8 cellular contexts compared by ENCODE assay signal in the genomic region with DNA sequence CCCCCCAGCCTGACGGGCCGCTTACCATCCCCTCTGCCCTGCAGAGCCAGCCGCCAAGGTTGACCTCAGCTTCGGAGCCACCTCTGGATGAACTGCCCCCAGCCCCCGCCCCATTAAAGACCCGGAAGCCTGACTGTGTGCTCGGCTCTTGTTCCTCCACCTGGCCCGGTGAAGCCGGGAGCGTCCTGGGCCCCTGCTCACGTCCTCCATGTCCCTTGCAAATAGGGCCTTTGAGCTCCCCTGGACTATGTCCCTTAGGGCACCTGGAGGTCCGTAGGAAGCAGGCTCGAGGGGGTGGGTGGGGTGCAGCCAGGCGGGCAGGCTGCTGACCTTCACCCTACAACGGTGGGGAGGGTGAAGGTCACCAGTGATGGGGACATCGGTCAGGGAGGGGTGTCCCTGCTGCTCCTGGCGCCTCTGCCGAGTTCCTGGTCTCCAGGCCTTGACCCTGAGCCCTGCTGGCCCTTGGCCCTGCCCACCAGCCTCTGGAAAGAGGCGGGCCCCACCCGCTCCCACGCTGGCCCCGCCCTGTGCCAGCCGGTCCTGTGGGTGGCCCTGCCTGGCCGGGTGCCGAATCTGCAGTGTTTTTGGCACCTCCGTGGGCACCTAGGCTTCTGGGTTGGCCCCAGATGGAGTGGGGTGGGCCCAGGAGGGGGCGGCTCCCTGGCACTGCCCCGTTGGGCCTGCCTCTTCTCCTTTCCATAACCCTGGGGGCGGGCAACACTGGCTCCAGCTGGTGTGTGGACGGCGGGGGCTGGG. TPM values are rescaled to one million over a fixed set of nuclear protein-coding genes. Genes with fewer than 3 reads are reported as not detected.
A peak's percentile ranks its signal among the peaks of the same experiment; 100 is the strongest.
DNase-seq lines count a peak whose midpoint lies in the region; ATAC-seq and TF ChIP-seq lines count a peak whose summit lies in the region.

No MANE protein-coding gene starts in this region.

- H3K4me1 ChIP-seq in DOHH2 (ENCODE audit: control insufficient read depth, low read length), result peaks cover 51% of the 10 kb centered on the region
- H3K4me1 ChIP-seq in psoas muscle, result peaks cover 60% of the 10 kb centered on the region
- H3K4me1 ChIP-seq in SJCRH30, result peaks cover 9% of the 10 kb centered on the region; the same call in 1 of the 2 replicates

- H3K79me2 ChIP-seq in DOHH2 (ENCODE audit: control insufficient read depth, low read length), result peaks cover 49% of the 10 kb centered on the region

- H3K27me3 ChIP-seq in DOHH2 (ENCODE audit: control insufficient read depth, low read length) (no peaks in the 10 kb centered on the region), psoas muscle (ENCODE audit: insufficient read depth in 3 of 3, low read length in 2 of 3) (no peaks in the 10 kb centered on the region), SJCRH30 (no peaks in the 10 kb centered on the region)

- peaks cover 11% of the 10 kb centered on the region; the same call in 1 of the 2 replicates for H3F3A ChIP-seq in DOHH2 (ENCODE audit: control insufficient read depth, insufficient read depth)

- H3K36me3 ChIP-seq in DOHH2 (ENCODE audit: control insufficient read depth, low read length) (peaks cover 38% of the 10 kb centered on the region), psoas muscle (ENCODE audit: insufficient read depth in 1 of 2, low read depth in 1 of 2) (peaks cover 0 to under 1% of the 10 kb centered on the region in 2 donors), SJCRH30 (peaks cover 2% of the 10 kb centered on the region; the same call in 1 of the 2 replicates)

- peak; percentile 8 to 39 (median 26) for ATAC-seq in psoas muscle
- ATAC-seq in GM21529 (IDR thresholded peaks at IDR 0.05; ENCODE audit: unreplicated experiment), result no peak
- no peak for ATAC-seq in HG03354 (IDR thresholded peaks at IDR 0.05; ENCODE audit: poor library complexity, severe bottlenecking, unreplicated experiment)

- intact Hi-C loops in psoas muscle (cut with DNase I), result loop anchor here (1.0 to 5.0 kb wide), 3 partner anchors 22 to 133 kb away; no protein-coding TSS in a partner anchor

- peak; percentile 52 for DNase-seq in T1000 (lab: John Stamatoyannopoulos, UW)
- no peak for DNase-seq in fibroblast of villous mesenchyme (ENCODE audit: low read depth)
- DNase-seq in psoas muscle, result peak; percentile 85 to 93
- DNase-seq in NCI-H748 treated with DMSO at 0.1 percent for 48 hours (lab: John Stamatoyannopoulos, UW), result no peak
- DNase-seq in SJCRH30, result no peak

- H3K4me2 ChIP-seq in DOHH2 (ENCODE audit: low read length), result peak overlapping the region; percentile 99

- peak overlapping the region; percentile 57 for H3K27ac ChIP-seq in DOHH2 (ENCODE audit: low read depth, low read length)
- H3K27ac ChIP-seq in psoas muscle, result peak overlapping the region; percentile 99
- no peak overlapping the region for H3K27ac ChIP-seq in SJCRH30

- H3K9me3 ChIP-seq in DOHH2 (ENCODE audit: control insufficient read depth, insufficient read depth, low read length) (no peaks in the 10 kb centered on the region), psoas muscle (no peaks in the 10 kb centered on the region), SJCRH30 (replicated peaks) (no peaks in the 10 kb centered on the region)

- H3K4me3 ChIP-seq in DOHH2 (ENCODE audit: low read length), result peak overlapping the region; percentile 72
- H3K4me3 ChIP-seq in fibroblast of villous mesenchyme (ENCODE audit: low read depth, low read length), result peak overlapping the region; percentile 40
- H3K4me3 ChIP-seq in psoas muscle, result peak overlapping the region; percentile 75
- H3K4me3 ChIP-seq in SJCRH30, result no peak overlapping the region

- 7 to 14% (median 9%) methylated on average over 28 to 31 of the region's 31 CpGs for WGBS in psoas muscle, 3 donors

- no peaks in the 10 kb centered on the region for H4K20me1 ChIP-seq in DOHH2 (ENCODE audit: control insufficient read depth, insufficient read depth, low read depth, low read length)

- TF ChIP-seq CTCF in DOHH2 (IDR thresholded peaks at IDR 0.05; ENCODE audit: low read depth, low read length, poor library complexity, severe bottlenecking), result no peak
- TF ChIP-seq CTCF in fibroblast of villous mesenchyme (IDR thresholded peaks at IDR 0.05; ENCODE audit: insufficient read depth, low read depth, low read length), result no peak
- no peak for TF ChIP-seq CTCF in psoas muscle (IDR thresholded peaks at IDR 0.05)

- no peaks in the 10 kb centered on the region for H3K9me2 ChIP-seq in DOHH2 (replicated peaks; ENCODE audit: control insufficient read depth, low read length)

RNA-seq across cellular contexts. Expression of gene ATP5F1D, which starts 3.3 kb away (rescaled TPM):
- total RNA-seq in fibroblast of villous mesenchyme (12.1 and 15.1 TPM in 2 replicates), psoas muscle (100 to 1,000 TPM; 362 to 759 (median 472) TPM)
- polyA plus RNA-seq in psoas muscle, result 100 to 1,000 TPM; 310 to 858 (median 690) TPM
- 25.5 and 32.2 TPM in 2 replicates for total RNA-seq in SJCRH30 (2014; rRNA removed; shearing (Covaris generic))

RNA-seq across cellular contexts. Expression of gene MIDN, which starts 3.5 kb away (rescaled TPM):
- 14.2 and 15.5 TPM in 2 replicates for total RNA-seq in fibroblast of villous mesenchyme
- 100 to 1,000 TPM in 3 of 4 donors, 10 to 100 TPM in 1; 84.7 to 331 (median 217) TPM for total RNA-seq in psoas muscle
- polyA plus RNA-seq in psoas muscle, result 100 to 1,000 TPM in 1 of 3 donors, 10 to 100 TPM in 2; 29.2 to 147 (median 36.4) TPM
- total RNA-seq in SJCRH30 (2014; rRNA removed; shearing (Covaris generic)), result 9.1 TPM in 2 replicates

RNA-seq across cellular contexts. Expression of gene CBARP, which starts 7.1 kb away (rescaled TPM):
- 5.8 and 6.0 TPM in 2 replicates for total RNA-seq in fibroblast of villous mesenchyme
- total RNA-seq in psoas muscle, result 1 to 10 TPM in 2 of 4 donors, under 1 TPM in 2; 0.41 to 4.0 (median 1.5) TPM
- 10 to 100 TPM in 1 of 3 donors, under 1 TPM in 2; 0.75 to 19.0 (median 0.88) TPM for polyA plus RNA-seq in psoas muscle
- total RNA-seq in SJCRH30 (2014; rRNA removed; shearing (Covaris generic)), result 1.2 and 1.9 TPM in 2 replicates

RNA-seq across cellular contexts. Expression of gene CIRBP, which starts 24.3 kb away (rescaled TPM):
- total RNA-seq in fibroblast of villous mesenchyme, result 85.5 and 140 TPM in 2 replicates
- 100 to 1,000 TPM; 137 to 591 (median 245) TPM for total RNA-seq in psoas muscle
- 100 to 1,000 TPM; 249 to 321 (median 317) TPM for polyA plus RNA-seq in psoas muscle
- total RNA-seq in SJCRH30 (2014; rRNA removed; shearing (Covaris generic)), result 159 and 181 TPM in 2 replicates

RNA-seq across cellular contexts. Expression of gene FAM174C, which starts 30.5 kb away (rescaled TPM):
- 17.3 and 21.9 TPM in 2 replicates for total RNA-seq in fibroblast of villous mesenchyme
- 10 to 100 TPM in 3 of 4 donors, 1 to 10 TPM in 1; 9.0 to 18.1 (median 14.0) TPM for total RNA-seq in psoas muscle
- polyA plus RNA-seq in psoas muscle, result 10 to 100 TPM; 21.8 to 88.8 (median 47.6) TPM
- total RNA-seq in SJCRH30 (2014; rRNA removed; shearing (Covaris generic)), result 22.3 and 25.1 TPM in 2 replicates

Comparison
In these comparisons a context has a peak if more than half of its experiments do, and no peak if none do; other contexts are left out.
1. DNase-seq: peak in T1000 (single experiment) and psoas muscle (2 of 2); none in fibroblast of villous mesenchyme (single experiment), NCI-H748 treated with DMSO at 0.1 percent for 48 hours (single experiment) and SJCRH30 (0 of 2).
2. ATAC-seq: peak in psoas muscle (4 of 4); none in GM21529 (single experiment) and HG03354 (single experiment).
3. RNA of gene ATP5F1D, which starts 3.3 kb away (total RNA-seq): 362 to 759 TPM in psoas muscle; 25.5 to 32.2 TPM in SJCRH30 and 12.1 to 15.1 TPM in fibroblast of villous mesenchyme; every median in the first group is over 10 times any median in the second.